8 cellular contexts compared by ENCODE assay signal in genomic region chr1:88462481-88463261, GRCh38.
DNase-seq lines count a peak whose midpoint lies in the region; ATAC-seq and TF ChIP-seq lines count a peak whose summit lies in the region.

No MANE protein-coding gene starts in this region.

- H3K27me3 Mint-ChIP-seq in activated CD4-positive, alpha-beta memory T cell treated with anti-CD3 and anti-CD28 coated beads for 36 hours: peaks cover 13% of the 10 kb centered on the region

- intact Hi-C loops in posterior vena cava (cut with DNase I): no loop called here
- intact Hi-C loops in activated CD4-positive, alpha-beta memory T cell treated with anti-CD3 and anti-CD28 coated beads for 36 hours (cut with micrococcal nuclease): no loop called here

- peak overlapping the region; percentile 50 for H3K4me3 ChIP-seq in WI38 (ENCODE audit: low read depth, low read length)
- H3K4me3 ChIP-seq in right atrium auricular region: peak overlapping the region; percentile 36 to 53

- H3K4me3 Mint-ChIP-seq in activated CD4-positive, alpha-beta memory T cell treated with anti-CD3 and anti-CD28 coated beads for 36 hours: no peak overlapping the region

- H3K9me3 Mint-ChIP-seq in activated CD4-positive, alpha-beta memory T cell treated with anti-CD3 and anti-CD28 coated beads for 36 hours: peaks cover 3% of the 10 kb centered on the region

- H3K4me1 ChIP-seq in right atrium auricular region: peaks cover 0 to 4% of the 10 kb centered on the region in 2 donors

- POLR2A ChIA-PET in activated CD4-positive, alpha-beta memory T cell treated with anti-CD3 and anti-CD28 coated beads for 36 hours (lab: Charles Lee): no interaction called here

- peaks cover 0 to 3% of the 10 kb centered on the region in 2 donors for H3K9me3 ChIP-seq in right atrium auricular region

- DNase-seq in HK-2 (ENCODE audit: unreplicated experiment) (peak; percentile 8), right atrium auricular region (ENCODE audit: low spot score) (no peak), posterior vena cava (ENCODE audit: low spot score) (peak; percentile 78), KBM-7 (no peak)
- no peak for DNase-seq in activated CD4-positive, alpha-beta memory T cell treated with anti-CD3 and anti-CD28 coated beads for 36 hours

- H3K27ac Mint-ChIP-seq in activated CD4-positive, alpha-beta memory T cell treated with anti-CD3 and anti-CD28 coated beads for 36 hours: no peak overlapping the region

- ATAC-seq in HG03159 (IDR thresholded peaks at IDR 0.05; ENCODE audit: unreplicated experiment): no peak
- ATAC-seq in HG02852 (IDR thresholded peaks at IDR 0.05; ENCODE audit: unreplicated experiment): no peak

- H3K36me3 Mint-ChIP-seq in activated CD4-positive, alpha-beta memory T cell treated with anti-CD3 and anti-CD28 coated beads for 36 hours: no peaks in the 10 kb centered on the region

- CTCF ChIA-PET in activated CD4-positive, alpha-beta memory T cell treated with anti-CD3 and anti-CD28 coated beads for 36 hours (lab: Charles Lee): interaction anchor here (1.2 kb wide), 1 partner anchor 11 kb away, joined by 3 read pairs; no protein-coding TSS in a partner anchor

- TF ChIP-seq CTCF in WI38 (IDR thresholded peaks at IDR 0.05; ENCODE audit: low read depth, low read length) (no peak), right atrium auricular region (IDR thresholded peaks at IDR 0.05) (peak in 1 of 2 donors; percentile 10)

- no peaks in the 10 kb centered on the region for H3K36me3 ChIP-seq in right atrium auricular region

- H3K27ac ChIP-seq in right atrium auricular region: peak overlapping the region; percentile 69 to 80

- H3K4me1 Mint-ChIP-seq in activated CD4-positive, alpha-beta memory T cell treated with anti-CD3 and anti-CD28 coated beads for 36 hours (ENCODE audit: low read depth): peaks cover 2% of the 10 kb centered on the region

- H3K27me3 ChIP-seq in right atrium auricular region: no peaks in the 10 kb centered on the region

- in situ Hi-C loops in KBM-7 (cut with MboI; ENCODE audit: low pct_unique_long_range_greater_than_20kb, low sequenced_read_pairs): no loop called here

Comparison
In these comparisons a context has a peak if more than half of its experiments do, and no peak if none do; other contexts are left out.
1. DNase-seq: peak in HK-2 (single experiment) and posterior vena cava (single experiment); none in right atrium auricular region (single experiment), KBM-7 (single experiment) and activated CD4-positive, alpha-beta memory T cell treated with anti-CD3 and anti-CD28 coated beads for 36 hours (single experiment).